11 cellular contexts compared by ENCODE assay signal in genomic region chr2:71784734-71785549, GRCh38.
A peak's percentile ranks its signal among the peaks of the same experiment; 100 is the strongest.
DNase-seq lines count a peak whose midpoint lies in the region; ATAC-seq, FAIRE-seq and TF ChIP-seq lines count a peak whose summit lies in the region.
"Had no signal": no experiment of that assay in that cellular context is flagged by ENCODE, and none has a peak within 500 bp of the region (broad histone marks: within the 10 kb centered on the region; RNA-seq: fewer than 3 reads in every experiment).

No MANE protein-coding gene starts in this region.

- H3K27me3 Mint-ChIP-seq in activated CD4-positive, alpha-beta memory T cell treated with anti-CD3 and anti-CD28 coated beads, Interleukin-2, amount 10 ng/mL, durations not matched to agents 7 days and 5 days, result no peaks in the 10 kb centered on the region
- H3K27me3 Mint-ChIP-seq in activated T-cell treated with anti-CD3 and anti-CD28 coated beads, Interleukin-2, amount 50 U/mL, for 72 hours (ENCODE audit: low read depth), result peaks cover 7% of the 10 kb centered on the region

- intact Hi-C loops in mucosa of descending colon (cut with DNase I, micrococcal nuclease), result no loop called here

- no peaks in the 10 kb centered on the region for H3K4me1 Mint-ChIP-seq in activated CD4-positive, alpha-beta memory T cell treated with anti-CD3 and anti-CD28 coated beads, Interleukin-2, amount 10 ng/mL, durations not matched to agents 7 days and 5 days
- H3K4me1 Mint-ChIP-seq in activated T-cell treated with anti-CD3 and anti-CD28 coated beads, Interleukin-2, amount 50 U/mL, for 72 hours (ENCODE audit: low read depth), result no peaks in the 10 kb centered on the region
- H3K4me1 Mint-ChIP-seq: CD4-positive, alpha-beta memory T cell had no signal

- CTCF ChIA-PET in activated CD4-positive, alpha-beta memory T cell treated with anti-CD3 and anti-CD28 coated beads, Interleukin-2, amount 10 ng/mL, durations not matched to agents 7 days and 5 days (lab: Charles Lee), result interaction anchor here (1.1 kb wide), 1 partner anchor 13 kb away, joined by 4 read pairs; no protein-coding TSS in a partner anchor

- H3K36me3 ChIP-seq in bronchial epithelial cell (ENCODE audit: control insufficient read depth, insufficient read depth, low read length), result no peaks in the 10 kb centered on the region
- no peaks in the 10 kb centered on the region for H3K36me3 ChIP-seq in mucosa of descending colon (ENCODE audit: low read depth)

- no peaks in the 10 kb centered on the region for H3K4me1 ChIP-seq in mucosa of descending colon (ENCODE audit: low read depth)

- FAIRE-seq in bronchial epithelial cell (lab: Jason Lieb, UNC), result peak; percentile 86

- H3K9me3 ChIP-seq in mucosa of descending colon, result no peaks in the 10 kb centered on the region

- H3K36me3 Mint-ChIP-seq in activated CD4-positive, alpha-beta memory T cell treated with anti-CD3 and anti-CD28 coated beads, Interleukin-2, amount 10 ng/mL, durations not matched to agents 7 days and 5 days (ENCODE audit: low read depth), result no peaks in the 10 kb centered on the region
- H3K36me3 Mint-ChIP-seq in activated T-cell treated with anti-CD3 and anti-CD28 coated beads, Interleukin-2, amount 50 U/mL, for 72 hours (ENCODE audit: insufficient read depth in 2 of 2), result no peaks in the 10 kb centered on the region
- H3K36me3 Mint-ChIP-seq: CD4-positive, alpha-beta memory T cell had no signal

- H3K27me3 ChIP-seq in bronchial epithelial cell (ENCODE audit: control insufficient read depth, insufficient read depth, low read length), result peaks cover 2% of the 10 kb centered on the region

- DNase-seq in AG20443 (ENCODE audit: low spot score), result peak; percentile 78
- peak; percentile 58 for DNase-seq in HS-5 (ENCODE audit: low read depth)
- DNase-seq in bronchial epithelial cell (ENCODE audit: low read depth), result peak; percentile 64
- peak in 1 of 3 donors; percentile 32 for DNase-seq in mucosa of descending colon
- no peak for DNase-seq in activated CD4-positive, alpha-beta memory T cell treated with anti-CD3 and anti-CD28 coated beads, Interleukin-2, amount 10 ng/mL, durations not matched to agents 7 days and 5 days
- no peak for DNase-seq in NCI-H2081 (lab: John Stamatoyannopoulos, UW)
- no peak for DNase-seq in activated T-cell treated with anti-CD3 and anti-CD28 coated beads, Interleukin-2, amount 50 U/mL, for 72 hours
- DNase-seq: CD4-positive, alpha-beta memory T cell; NCI-H2107; posterior cingulate gyrus had no signal

- no peak overlapping the region for H3K27ac Mint-ChIP-seq in activated CD4-positive, alpha-beta memory T cell treated with anti-CD3 and anti-CD28 coated beads, Interleukin-2, amount 10 ng/mL, durations not matched to agents 7 days and 5 days
- no peak overlapping the region for H3K27ac Mint-ChIP-seq in activated T-cell treated with anti-CD3 and anti-CD28 coated beads, Interleukin-2, amount 50 U/mL, for 72 hours
- H3K27ac Mint-ChIP-seq: CD4-positive, alpha-beta memory T cell had no signal

- no peak overlapping the region for H3K4me3 Mint-ChIP-seq in activated CD4-positive, alpha-beta memory T cell treated with anti-CD3 and anti-CD28 coated beads, Interleukin-2, amount 10 ng/mL, durations not matched to agents 7 days and 5 days
- H3K4me3 Mint-ChIP-seq in activated T-cell treated with anti-CD3 and anti-CD28 coated beads, Interleukin-2, amount 50 U/mL, for 72 hours, result no peak overlapping the region
- H3K4me3 Mint-ChIP-seq: CD4-positive, alpha-beta memory T cell had no signal

- POLR2A ChIA-PET in activated CD4-positive, alpha-beta memory T cell treated with anti-CD3 and anti-CD28 coated beads, Interleukin-2, amount 10 ng/mL, durations not matched to agents 7 days and 5 days (lab: Charles Lee), result no interaction called here

- H3K4me3 ChIP-seq in bronchial epithelial cell (ENCODE audit: low read depth, low read length) (no peak overlapping the region), mucosa of descending colon (no peak overlapping the region)

- ATAC-seq in mucosa of descending colon (peak; percentile 74), GM19455 (IDR thresholded peaks at IDR 0.05; ENCODE audit: unreplicated experiment) (no peak)
- no peak for ATAC-seq in activated T-cell treated with anti-CD3 and anti-CD28 coated beads, Interleukin-2, amount 50 U/mL, for 72 hours (replicated peaks in 1 of 2)

- no peak for TF ChIP-seq CTCF in bronchial epithelial cell (IDR thresholded peaks at IDR 0.05; ENCODE audit: insufficient read depth, low read length, severe bottlenecking)
- TF ChIP-seq CTCF in mucosa of descending colon (IDR thresholded peaks at IDR 0.05), result no peak

- no peaks in the 10 kb centered on the region for H3K9me3 Mint-ChIP-seq in activated CD4-positive, alpha-beta memory T cell treated with anti-CD3 and anti-CD28 coated beads, Interleukin-2, amount 10 ng/mL, durations not matched to agents 7 days and 5 days
- no peaks in the 10 kb centered on the region for H3K9me3 Mint-ChIP-seq in activated T-cell treated with anti-CD3 and anti-CD28 coated beads, Interleukin-2, amount 50 U/mL, for 72 hours
- H3K9me3 Mint-ChIP-seq: CD4-positive, alpha-beta memory T cell had no signal

Comparison
In these comparisons a context has a peak if more than half of its experiments do, and no peak if none do; other contexts are left out.
1. DNase-seq: peak in AG20443 (single experiment), HS-5 (single experiment) and bronchial epithelial cell (single experiment); none in activated CD4-positive, alpha-beta memory T cell treated with anti-CD3 and anti-CD28 coated beads, Interleukin-2, amount 10 ng/mL, durations not matched to agents 7 days and 5 days (single experiment), NCI-H2081 (0 of 2) and activated T-cell treated with anti-CD3 and anti-CD28 coated beads, Interleukin-2, amount 50 U/mL, for 72 hours (0 of 2).